In genomic region chr3:63955036-63955650, GRCh38 we compare ENCODE assay signal across 18 cellular contexts. TPM values are rescaled to one million over a fixed set of nuclear protein-coding genes. Genes with fewer than 3 reads are reported as not detected.
DNase-seq lines count a peak whose midpoint lies in the region; ATAC-seq and TF ChIP-seq lines count a peak whose summit lies in the region.
"Had no signal": no experiment of that assay in that cellular context is flagged by ENCODE, and none has a peak within 500 bp of the region (broad histone marks: within the 10 kb centered on the region; RNA-seq: fewer than 3 reads in every experiment).

No MANE protein-coding gene starts in this region.

- CTCF ChIA-PET in CD8-positive, alpha-beta memory T cell (lab: Charles Lee), result interaction anchor here (1.1 kb wide), 1 partner anchor 14 kb away, joined by 3 read pairs; no protein-coding TSS in a partner anchor

- no peak overlapping the region for H3K4me3 ChIP-seq in CD8-positive, alpha-beta memory T cell (ENCODE audit: low read length)
- H3K4me3 ChIP-seq in OCI-LY1 (ENCODE audit: low read depth, low read length, poor library complexity, severe bottlenecking) (no peak overlapping the region), neural progenitor cell (no peak overlapping the region)
- H3K4me3 ChIP-seq: BLaER1 had no signal

- H2AFZ ChIP-seq in OCI-LY1 (ENCODE audit: low read length) (no peak overlapping the region), neural progenitor cell (replicated peaks) (no peak overlapping the region)

- no peaks in the 10 kb centered on the region for H4K20me1 ChIP-seq in OCI-LY1 (ENCODE audit: insufficient read depth, low read length)
- H4K20me1 ChIP-seq in neural progenitor cell (ENCODE audit: low read depth), result peaks cover 8% of the 10 kb centered on the region

- no peak for TF ChIP-seq CTCF in OCI-LY1 (IDR thresholded peaks at IDR 0.05; ENCODE audit: low read length)
- no peak for TF ChIP-seq CTCF in neural progenitor cell (IDR thresholded peaks at IDR 0.05)

- peaks cover 40 to 69% (median 63%) of the 10 kb centered on the region in 3 donors for H3K4me1 Mint-ChIP-seq in CD8-positive, alpha-beta memory T cell
- H3K4me1 Mint-ChIP-seq in effector memory CD8-positive, alpha-beta T cell (ENCODE audit: low read depth in 2 of 2), result peaks cover 22 to 36% of the 10 kb centered on the region in 2 donors
- peaks cover 45% of the 10 kb centered on the region for H3K4me1 Mint-ChIP-seq in neural progenitor cell

- peak overlapping the region; percentile 23; the same call in 1 of the 2 replicates for H3K4me2 ChIP-seq in OCI-LY1 (ENCODE audit: low read length)
- no peak overlapping the region for H3K4me2 ChIP-seq in neural progenitor cell
- H3K4me2 ChIP-seq: BLaER1 had no signal

- POLR2A ChIA-PET in CD8-positive, alpha-beta memory T cell (lab: Charles Lee), result interaction anchor here (0.5 kb wide), 1 partner anchor 9 kb away, joined by 3 read pairs; no protein-coding TSS in a partner anchor

- no peak for ATAC-seq in effector memory CD8-positive, alpha-beta T cell (replicated peaks)
- ATAC-seq: Right ventricle myocardium inferior had no signal

- in situ Hi-C loops in G401 (cut with HindIII; ENCODE audit: low sequenced_read_pairs), result no loop called here

- no peak overlapping the region for H3K4me3 Mint-ChIP-seq in CD8-positive, alpha-beta memory T cell
- H3K4me3 Mint-ChIP-seq in effector memory CD8-positive, alpha-beta T cell, result no peak overlapping the region
- H3K4me3 Mint-ChIP-seq in neural progenitor cell, result no peak overlapping the region

- H3K9ac ChIP-seq in OCI-LY1 (ENCODE audit: low read length) (no peak overlapping the region), neural progenitor cell (no peak overlapping the region)
- H3K9ac ChIP-seq: BLaER1 had no signal

- peaks cover 0 to 31% (median 6%) of the 10 kb centered on the region in 3 donors for H3K36me3 Mint-ChIP-seq in CD8-positive, alpha-beta memory T cell
- H3K36me3 Mint-ChIP-seq in effector memory CD8-positive, alpha-beta T cell (ENCODE audit: insufficient read depth), result peaks cover 17% of the 10 kb centered on the region
- H3K36me3 Mint-ChIP-seq in neural progenitor cell, result peaks cover 10% of the 10 kb centered on the region

- no peak for DNase-seq in CD8-positive, alpha-beta memory T cell
- no peak for DNase-seq in effector memory CD8-positive, alpha-beta T cell
- DNase-seq in neural progenitor cell (ENCODE audit: low spot score) (no peak), globus pallidus (ENCODE audit: low spot score) (no peak), G401 (ENCODE audit: low spot score) (no peak), DMS79 (lab: John Stamatoyannopoulos, UW) (no peak)
- DNase-seq: activated CD4-positive, alpha-beta T cell treated with anti-CD3 and anti-CD28 coated beads, Interleukin-2, amount 50 U/mL, for 4 hours; activated effector memory CD4-positive, alpha-beta T cell treated with anti-CD3 and anti-CD28 coated beads, Interleukin-2, amount 50 U/mL, for 16 hours; hypothalamus; NCI-H1436 treated with DMSO at 0.1 percent for 48 hours; NCI-H226; retina had no signal

- no peaks in the 10 kb centered on the region for H3F3A ChIP-seq in OCI-LY1 (ENCODE audit: insufficient read depth, low read length)
- H3F3A ChIP-seq in neural progenitor cell (ENCODE audit: low read depth), result peaks cover 27% of the 10 kb centered on the region

- H3K27me3 ChIP-seq in CD8-positive, alpha-beta memory T cell (ENCODE audit: insufficient read depth, low read length, poor library complexity, severe bottlenecking), result no peaks in the 10 kb centered on the region
- no peaks in the 10 kb centered on the region for H3K27me3 ChIP-seq in OCI-LY1 (ENCODE audit: insufficient read depth, low read length)
- H3K27me3 ChIP-seq in neural progenitor cell, result no peaks in the 10 kb centered on the region
- H3K27me3 ChIP-seq: BLaER1 had no signal

- H3K79me2 ChIP-seq in OCI-LY1 (ENCODE audit: insufficient read depth, low read length), result no peaks in the 10 kb centered on the region; the same call in 1 of the 2 replicates
- H3K79me2 ChIP-seq in neural progenitor cell (ENCODE audit: low read depth), result peaks cover 78% of the 10 kb centered on the region

- no peak overlapping the region for H3K27ac ChIP-seq in CD8-positive, alpha-beta memory T cell (ENCODE audit: low read depth, low read length)
- H3K27ac ChIP-seq in OCI-LY1 (ENCODE audit: low read depth, low read length, poor library complexity, severe bottlenecking), result no peak overlapping the region
- H3K27ac ChIP-seq in neural progenitor cell, result peak overlapping the region; percentile 64
- H3K27ac ChIP-seq: BLaER1 had no signal

- H3K9me3 ChIP-seq in CD8-positive, alpha-beta memory T cell (ENCODE audit: low read length), result no peaks in the 10 kb centered on the region
- no peaks in the 10 kb centered on the region for H3K9me3 ChIP-seq in OCI-LY1 (ENCODE audit: low read length)
- no peaks in the 10 kb centered on the region for H3K9me3 ChIP-seq in neural progenitor cell (ENCODE audit: low read depth)
- H3K9me3 ChIP-seq: BLaER1 had no signal

- no peaks in the 10 kb centered on the region for H3K9me3 Mint-ChIP-seq in CD8-positive, alpha-beta memory T cell
- H3K9me3 Mint-ChIP-seq in effector memory CD8-positive, alpha-beta T cell, result no peaks in the 10 kb centered on the region
- no peaks in the 10 kb centered on the region for H3K9me3 Mint-ChIP-seq in neural progenitor cell

- H3K4me1 ChIP-seq in CD8-positive, alpha-beta memory T cell (ENCODE audit: insufficient read depth, low read length), result peaks cover 20% of the 10 kb centered on the region
- H3K4me1 ChIP-seq in OCI-LY1 (ENCODE audit: insufficient read depth, low read length, severe bottlenecking), result peaks cover 40% of the 10 kb centered on the region
- peaks cover 71% of the 10 kb centered on the region for H3K4me1 ChIP-seq in neural progenitor cell

- H3K9me2 ChIP-seq in OCI-LY1 (ENCODE audit: low read depth, low read length), result no peaks in the 10 kb centered on the region

- no peaks in the 10 kb centered on the region for H3K36me3 ChIP-seq in CD8-positive, alpha-beta memory T cell (ENCODE audit: insufficient read depth, low read length)
- H3K36me3 ChIP-seq in OCI-LY1 (ENCODE audit: insufficient read depth, low read length) (peaks cover 30% of the 10 kb centered on the region; the same call in 1 of the 2 replicates), neural progenitor cell (no peaks in the 10 kb centered on the region)

- no peaks in the 10 kb centered on the region for H3K27me3 Mint-ChIP-seq in CD8-positive, alpha-beta memory T cell
- H3K27me3 Mint-ChIP-seq in effector memory CD8-positive, alpha-beta T cell, result no peaks in the 10 kb centered on the region
- H3K27me3 Mint-ChIP-seq in neural progenitor cell (ENCODE audit: insufficient read depth, low read depth), result no peaks in the 10 kb centered on the region

- H3K27ac Mint-ChIP-seq in CD8-positive, alpha-beta memory T cell, result peak overlapping the region; percentile 6 to 81 (median 66)
- peak overlapping the region; percentile 50 to 68 for H3K27ac Mint-ChIP-seq in effector memory CD8-positive, alpha-beta T cell
- peak overlapping the region; percentile 10 for H3K27ac Mint-ChIP-seq in neural progenitor cell

RNA-seq across cellular contexts. Expression of gene SCAANT1, which starts 43.0 kb away (rescaled TPM):
- not detected for total RNA-seq in CD8-positive, alpha-beta memory T cell
- polyA plus RNA-seq in CD8-positive, alpha-beta memory T cell, result not detected
- total RNA-seq in neural progenitor cell (ENCODE audit: low replicate concordance), result not detected in 2 replicates
- total RNA-seq in G401 (2014; rRNA removed; shearing (Covaris generic)), result not detected in 2 replicates
- total RNA-seq: HT-29, myocyte, Right ventricle myocardium inferior, temporal lobe had no signal

Comparison
In these comparisons a context has a peak if more than half of its experiments do, and no peak if none do; other contexts are left out.
1. H3K27ac Mint-ChIP-seq: peak in every context shown above with its lines; median percentile 66 in CD8-positive, alpha-beta memory T cell; 59 in effector memory CD8-positive, alpha-beta T cell; 10 in neural progenitor cell.